ENCODE assay signal across 9 cellular contexts in the genomic region with DNA sequence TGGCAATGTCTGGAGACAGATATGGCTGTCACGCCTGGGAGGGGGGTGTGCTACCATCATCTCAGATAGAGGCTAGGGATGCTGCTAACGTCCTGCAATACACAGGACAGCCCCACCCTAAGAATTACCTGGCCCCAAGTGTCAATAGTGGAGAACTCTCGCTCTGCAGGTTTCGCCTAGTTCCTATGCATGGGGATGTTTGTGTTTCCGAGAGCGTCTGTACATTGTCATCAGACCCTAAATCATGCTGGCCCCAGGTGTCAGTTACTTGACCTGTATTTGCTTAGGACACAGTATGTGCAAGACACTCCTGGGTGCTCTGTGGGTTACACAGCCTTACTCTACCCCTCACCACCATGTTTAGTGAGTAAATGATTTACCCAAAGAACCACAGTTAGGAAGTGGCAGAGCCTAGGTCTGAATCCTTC.
DNase-seq lines count a peak whose midpoint lies in the region; ATAC-seq and TF ChIP-seq lines count a peak whose summit lies in the region.
"Had no signal": no experiment of that assay in that cellular context is flagged by ENCODE, and none has a peak within 500 bp of the region (broad histone marks: within the 10 kb centered on the region; RNA-seq: fewer than 3 reads in every experiment).

No MANE protein-coding gene starts in this region.

- H3K9me3 Mint-ChIP-seq in nephron progenitor cell = no peaks in the 10 kb centered on the region

- peaks cover 9% of the 10 kb centered on the region for H3K36me3 Mint-ChIP-seq in nephron progenitor cell (ENCODE audit: low read depth)

- H3K27me3 Mint-ChIP-seq in nephron progenitor cell (ENCODE audit: low read depth, poor library complexity) = no peaks in the 10 kb centered on the region

- DNase-seq in nephron progenitor cell (no peak), GM10266 (ENCODE audit: extremely low spot score) (no peak), DMS153 treated with DMSO at 0.1 percent for 48 hours (lab: John Stamatoyannopoulos, UW; ENCODE audit: unreplicated experiment) (no peak)
- no peak for DNase-seq in stimulated activated CD4-positive, alpha-beta T cell treated with anti-CD3 and anti-CD28 coated beads, Interleukin-12 subunit alpha, Interleukin-12 subunit beta, amount 100 ng/mL, for 4 hours
- DNase-seq: NCI-H2107 had no signal

- peak overlapping the region; percentile 31 for H3K27ac Mint-ChIP-seq in nephron progenitor cell

- ATAC-seq in GM18502 (IDR thresholded peaks at IDR 0.05; ENCODE audit: poor library complexity, unreplicated experiment) = peak; percentile 26
- ATAC-seq in GM21576 (IDR thresholded peaks at IDR 0.05; ENCODE audit: unreplicated experiment) = peak; percentile 49
- ATAC-seq in HG03521 (IDR thresholded peaks at IDR 0.05; ENCODE audit: unreplicated experiment) = peak; percentile 50
- no peak for ATAC-seq in HG02884 (IDR thresholded peaks at IDR 0.05; ENCODE audit: unreplicated experiment)

- TF ChIP-seq CTCF in nephron progenitor cell (IDR thresholded peaks at IDR 0.05) (no peak), GM10266 (IDR thresholded peaks at IDR 0.05; ENCODE audit: control insufficient read depth, insufficient read depth, low read depth, missing control alignments) (no peak)

- H3K4me1 Mint-ChIP-seq in nephron progenitor cell = peaks cover 44% of the 10 kb centered on the region

- H3K4me3 Mint-ChIP-seq in nephron progenitor cell = no peak overlapping the region
